Comparison of ENCODE assay signal across 14 cellular contexts in genomic region chr7:113891828-113892227, GRCh38. TPM values are rescaled to one million over a fixed set of nuclear protein-coding genes. Genes with fewer than 3 reads are reported as not detected.
DNase-seq lines count a peak whose midpoint lies in the region; ATAC-seq and TF ChIP-seq lines count a peak whose summit lies in the region.
"Had no signal": no experiment of that assay in that cellular context is flagged by ENCODE, and none has a peak within 500 bp of the region (broad histone marks: within the 10 kb centered on the region; RNA-seq: fewer than 3 reads in every experiment).

No MANE protein-coding gene starts in this region.

- no peak overlapping the region for H3K27ac ChIP-seq in brain microvascular endothelial cell
- H3K27ac ChIP-seq: ovary, Peyer's patch, tibial nerve had no signal

- H3K4me3 ChIP-seq in brain microvascular endothelial cell (ENCODE audit: low read depth, low read length): no peak overlapping the region
- H3K4me3 ChIP-seq: ovary, Peyer's patch, tibial nerve had no signal

- no peak for TF ChIP-seq CTCF in brain microvascular endothelial cell (IDR thresholded peaks at IDR 0.05; ENCODE audit: low read depth, low read length, missing control alignments)

- ATAC-seq in HG03460 (IDR thresholded peaks at IDR 0.05; ENCODE audit: unreplicated experiment): no peak

- in situ Hi-C loops in brain microvascular endothelial cell (cut with HindIII; ENCODE audit: low pct_ligation_motif_present, low sequenced_read_pairs): no loop called here

- no peaks in the 10 kb centered on the region for H3K36me3 ChIP-seq in brain microvascular endothelial cell (replicated peaks)
- H3K36me3 ChIP-seq: ovary, Peyer's patch, tibial nerve had no signal

- DNase-seq in A172 (ENCODE audit: low spot score): peak; percentile 86
- DNase-seq in HS-27A (ENCODE audit: low read depth): peak; percentile 81
- DNase-seq in brain microvascular endothelial cell: peak; percentile 22
- peak; percentile 4 for DNase-seq in glomerular visceral epithelial cell (ENCODE audit: extremely low spot score)
- no peak for DNase-seq in NCI-H187 treated with DMSO at 0.1 percent for 48 hours (lab: John Stamatoyannopoulos, UW)
- DNase-seq in C1 segment of cervical spinal cord (lab: John Stamatoyannopoulos, UW): no peak
- DNase-seq in OCI-M2 (lab: John Stamatoyannopoulos, UW; ENCODE audit: unreplicated experiment): no peak
- DNase-seq: activated CD4-positive, alpha-beta T cell treated with anti-CD3 and anti-CD28 coated beads, Interleukin-2, amount 50 U/mL, for 1 hour; NCI-H1105 treated with DMSO at 0.1 percent for 48 hours; NCI-H524 treated with DMSO at 0.1 percent for 48 hours; ovary; Peyer's patch had no signal

- no peaks in the 10 kb centered on the region for H3K27me3 ChIP-seq in brain microvascular endothelial cell (replicated peaks)
- H3K27me3 ChIP-seq: ovary, Peyer's patch, tibial nerve had no signal

RNA-seq across cellular contexts. Expression of gene PPP1R3A, which starts 27.0 kb away (rescaled TPM):
- total RNA-seq in A172 (2014; rRNA removed; shearing (Covaris generic)): not detected in 2 replicates
- total RNA-seq: Peyer's patch, tibial nerve had no signal

Comparison
In these comparisons a context has a peak if more than half of its experiments do, and no peak if none do; other contexts are left out.
1. DNase-seq: peak in A172 (single experiment), HS-27A (single experiment), brain microvascular endothelial cell (single experiment) and glomerular visceral epithelial cell (single experiment); none in NCI-H187 treated with DMSO at 0.1 percent for 48 hours (single experiment), C1 segment of cervical spinal cord (0 of 14) and OCI-M2 (single experiment).